ENCODE assay signal across 7 cellular contexts in genomic region chr7:141411133-141411532, GRCh38.
"Had no signal": no experiment of that assay in that cellular context is flagged by ENCODE, and none has a peak within 500 bp of the region (broad histone marks: within the 10 kb centered on the region; RNA-seq: fewer than 3 reads in every experiment).

No MANE protein-coding gene starts in this region.

- DNase-seq: H7, HFFc6, KG1 had no signal

- ATAC-seq: HCT116 had no signal

- H2AFZ ChIP-seq: GM23338 had no signal

- H3K27ac Mint-ChIP-seq: HFFc6 had no signal

- H3K4me3 Mint-ChIP-seq: HFFc6 had no signal

- H3K9me3 Mint-ChIP-seq: GM23338 had no signal

- H3K9me3 ChIP-seq: HAP-1 had no signal

- H3K4me3 ChIP-seq: GM23338, HAP-1 had no signal

- H3K36me3 ChIP-seq: HAP-1 had no signal

- FAIRE-seq: HTR-8/SVneo had no signal

- H3K4me1 ChIP-seq: HAP-1 had no signal
